Comparison of ENCODE assay signal across 10 cellular contexts in the genomic region with DNA sequence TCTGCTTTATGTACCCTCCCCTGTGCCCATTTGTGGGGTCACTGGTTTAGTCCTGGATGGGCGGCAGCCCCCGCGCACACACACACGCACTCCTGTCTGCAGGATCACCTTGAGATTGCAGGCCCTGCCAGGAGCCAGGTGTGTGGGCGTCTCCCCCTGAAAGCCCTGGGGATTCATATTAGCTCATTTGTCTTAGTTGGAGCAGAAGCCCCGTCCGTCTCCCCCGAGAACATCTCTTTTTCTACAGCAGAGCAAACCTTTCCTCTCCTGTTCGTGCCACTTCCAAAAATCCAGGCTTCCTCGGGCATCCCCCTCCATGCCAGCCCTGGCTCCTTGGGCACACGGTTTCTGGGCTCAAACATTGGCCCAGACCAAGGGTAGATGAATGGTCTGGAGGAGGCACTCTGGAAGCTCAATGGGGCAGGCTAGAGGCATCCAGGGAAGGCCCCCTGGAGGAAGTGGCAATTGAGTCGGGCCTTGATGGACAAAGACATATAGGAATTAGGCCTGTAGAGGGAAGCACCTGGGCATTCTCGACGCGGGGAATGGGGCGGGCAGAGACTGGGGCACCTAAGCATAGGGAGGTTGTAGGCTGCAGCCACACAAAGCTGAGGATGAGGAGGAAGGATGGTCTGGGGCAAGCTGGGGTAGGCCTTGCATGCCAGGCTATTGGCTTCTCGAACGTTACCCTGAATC.
DNase-seq lines count a peak whose midpoint lies in the region; ATAC-seq and TF ChIP-seq lines count a peak whose summit lies in the region.
"Had no signal": no experiment of that assay in that cellular context is flagged by ENCODE, and none has a peak within 500 bp of the region (broad histone marks: within the 10 kb centered on the region; RNA-seq: fewer than 3 reads in every experiment).

No MANE protein-coding gene starts in this region.

- H3K4me3 ChIP-seq in adipocyte (ENCODE audit: low read length) (no peak overlapping the region), hepatocyte (no peak overlapping the region), spleen (no peak overlapping the region)
- H3K4me3 ChIP-seq: mucosa of descending colon had no signal

- no peaks in the 10 kb centered on the region for H3K79me2 ChIP-seq in hepatocyte

- no peaks in the 10 kb centered on the region for H3K36me3 Mint-ChIP-seq in effector memory CD8-positive, alpha-beta T cell (ENCODE audit: insufficient read depth)

- H3K9me2 ChIP-seq in hepatocyte (replicated peaks; ENCODE audit: insufficient read depth): no peaks in the 10 kb centered on the region

- no peaks in the 10 kb centered on the region for H3K9me3 Mint-ChIP-seq in effector memory CD8-positive, alpha-beta T cell

- H3K9ac ChIP-seq in adipocyte (ENCODE audit: low read length): peak overlapping the region; percentile 58

- peak overlapping the region; percentile 68 for H3K4me2 ChIP-seq in hepatocyte

- peaks cover 10 to 14% of the 10 kb centered on the region in 2 donors for H3K27me3 Mint-ChIP-seq in effector memory CD8-positive, alpha-beta T cell

- H2AFZ ChIP-seq in hepatocyte: no peak overlapping the region

- no peak for TF ChIP-seq POLR2A in spleen (IDR thresholded peaks at IDR 0.05)

- H3K27ac ChIP-seq in hepatocyte (peak overlapping the region; percentile 80), spleen (peak overlapping the region in 1 of 8 donors; percentile 62)

- no peaks in the 10 kb centered on the region for H4K20me1 ChIP-seq in hepatocyte (ENCODE audit: insufficient read depth, poor library complexity, severe bottlenecking)

- no peaks in the 10 kb centered on the region for H3K27me3 ChIP-seq in adipocyte (replicated peaks; ENCODE audit: control insufficient read depth, insufficient read depth, low read length)
- no peaks in the 10 kb centered on the region for H3K27me3 ChIP-seq in hepatocyte
- peaks cover 0 to 3% (median 0%) of the 10 kb centered on the region in 7 donors for H3K27me3 ChIP-seq in spleen (replicated peaks in 1 of 7)

- ATAC-seq in effector memory CD8-positive, alpha-beta T cell (replicated peaks): no peak

- no peak for TF ChIP-seq CTCF in hepatocyte (IDR thresholded peaks at IDR 0.05; ENCODE audit: poor library complexity)
- no peak for TF ChIP-seq CTCF in spleen (IDR thresholded peaks at IDR 0.05 in 8 of 11, conservative IDR thresholded peaks at IDR 0.05 in 3 of 11)

- 89% methylated on average over 17 of the region's 18 CpGs for WGBS in hepatocyte (ENCODE audit: low lambda C conversion rate, missing lambda C conversion rate)
- 78 to 87% (median 84%) methylated on average over 16 to 18 of the region's 18 CpGs for WGBS in spleen, 5 donors

- DNase-seq in NCI-H345 (lab: John Stamatoyannopoulos, UW) (peak; percentile 33), NCI-H345 treated with DMSO at 0.1 percent for 48 hours (lab: John Stamatoyannopoulos, UW; ENCODE audit: unreplicated experiment) (no peak), adipocyte (ENCODE audit: low read depth) (no peak), hepatocyte (ENCODE audit: low spot score) (no peak), spleen (peak; percentile 20), cortex of kidney (lab: John Stamatoyannopoulos, UW) (no peak)
- no peak for DNase-seq in effector memory CD8-positive, alpha-beta T cell
- no peak for DNase-seq in stimulated activated naive CD4-positive, alpha-beta T cell (lab: John Stamatoyannopoulos, UW)
- DNase-seq: activated T-cell treated with anti-CD3 and anti-CD28 coated beads, Interleukin-2, amount 50 U/mL, for 48 hours had no signal

- no peaks in the 10 kb centered on the region for H3K4me1 Mint-ChIP-seq in effector memory CD8-positive, alpha-beta T cell (ENCODE audit: low read depth in 2 of 2)

- H3K4me3 Mint-ChIP-seq in effector memory CD8-positive, alpha-beta T cell: no peak overlapping the region

- H3K4me1 ChIP-seq in adipocyte (ENCODE audit: control insufficient read depth, insufficient read depth, low read length) (peaks cover 46% of the 10 kb centered on the region), hepatocyte (ENCODE audit: insufficient read depth) (peaks cover 62% of the 10 kb centered on the region), spleen (peaks cover 10 to 48% (median 32%) of the 10 kb centered on the region in 6 donors)

- intact Hi-C loops in spleen (cut with DNase I; ENCODE audit: low total_unique reads): no loop called here

- H3K9me3 ChIP-seq in adipocyte (ENCODE audit: control insufficient read depth, low read length) (no peaks in the 10 kb centered on the region), hepatocyte (ENCODE audit: low read depth) (no peaks in the 10 kb centered on the region), spleen (no peaks in the 10 kb centered on the region)
- H3K9me3 ChIP-seq: mucosa of descending colon had no signal

- H3K36me3 ChIP-seq in adipocyte (ENCODE audit: control insufficient read depth, insufficient read depth, low read length, severe bottlenecking) (no peaks in the 10 kb centered on the region), hepatocyte (replicated peaks; ENCODE audit: insufficient read depth, low read depth) (no peaks in the 10 kb centered on the region), spleen (no peaks in the 10 kb centered on the region)

- H3K27ac Mint-ChIP-seq in effector memory CD8-positive, alpha-beta T cell: no peak overlapping the region

Comparison
In these comparisons a context has a peak if more than half of its experiments do, and no peak if none do; other contexts are left out.
1. DNase-seq: peak in NCI-H345 (single experiment) and spleen (single experiment); none in NCI-H345 treated with DMSO at 0.1 percent for 48 hours (single experiment), adipocyte (single experiment), hepatocyte (single experiment), effector memory CD8-positive, alpha-beta T cell (0 of 3), stimulated activated naive CD4-positive, alpha-beta T cell (0 of 6) and cortex of kidney (single experiment).